1 cellular context compared by ENCODE assay signal in genomic region chr2:96893289-96894150, GRCh38.
A peak's percentile ranks its signal among the peaks of the same experiment; 100 is the strongest.
TF ChIP-seq lines count a peak whose summit lies in the region.

No MANE protein-coding gene starts in this region.

TF ChIP-seq in K562, 482 proteins besides CTCF, POLR2A, EP300 and RAD21 (continued from another document):
- TF ChIP-seq ZNF699 (CRISPR knock-in tag; IDR thresholded peaks at IDR 0.05; ENCODE audit: insufficient replicate concordance) (no peak), NCOA1 (IDR thresholded peaks at IDR 0.05; ENCODE audit: low read depth) (no peak), BRCA1 (IDR thresholded peaks at IDR 0.05) (no peak), BRCA1 (CRISPR knock-in tag; IDR thresholded peaks at IDR 0.05) (no peak), THAP12 (CRISPR knock-in tag; IDR thresholded peaks at IDR 0.05) (0 out of 2 replicates have a peak, but pooled peaks have one; percentile 15), ZC3H11A (IDR thresholded peaks at IDR 0.05; ENCODE audit: low read depth, low read length) (no peak), HEY1 (CRISPR knock-in tag; IDR thresholded peaks at IDR 0.05; ENCODE audit: borderline replicate concordance) (no peak), ZNF79 (CRISPR knock-in tag; IDR thresholded peaks at IDR 0.05; ENCODE audit: low read depth) (no peak), NCOR1 (IDR thresholded peaks at IDR 0.05) (no peak), ETV6 (IDR thresholded peaks at IDR 0.05; ENCODE audit: borderline replicate concordance in 1 of 2, low read depth in 2 of 2, low read length in 1 of 2) (no peak), ETV6 (CRISPR knock-in tag; IDR thresholded peaks at IDR 0.05; ENCODE audit: borderline replicate concordance) (no peak), SLC30A9 (CRISPR knock-in tag; IDR thresholded peaks at IDR 0.05) (no peak), HCFC1 (IDR thresholded peaks at IDR 0.05; ENCODE audit: low read depth, low read length) (no peak), ELK1 (CRISPR knock-in tag; IDR thresholded peaks at IDR 0.05) (no peak), U2AF1 (optimal IDR thresholded peaks at IDR 0.05; ENCODE audit: low read depth, low read length) (no peak), GTF3C2 (IDR thresholded peaks at IDR 0.05; ENCODE audit: borderline replicate concordance, extremely low read depth, insufficient read length) (no peak), GATA2 (CRISPR knock-in tag; IDR thresholded peaks at IDR 0.05) (no peak)
